ENCODE assay signal across 15 cellular contexts in genomic region chr4:43754566-43754965, GRCh38.
A peak's percentile ranks its signal among the peaks of the same experiment; 100 is the strongest.
DNase-seq lines count a peak whose midpoint lies in the region; ATAC-seq and TF ChIP-seq lines count a peak whose summit lies in the region.
"Had no signal": no experiment of that assay in that cellular context is flagged by ENCODE, and none has a peak within 500 bp of the region (broad histone marks: within the 10 kb centered on the region; RNA-seq: fewer than 3 reads in every experiment).

No MANE protein-coding gene starts in this region.

- TF ChIP-seq CTCF in nephron (IDR thresholded peaks at IDR 0.05; ENCODE audit: unreplicated experiment in 3 of 3), result no peak

- H3K27ac Mint-ChIP-seq in nephron, result peak overlapping the region; percentile 14 to 66 (median 44)
- H3K27ac Mint-ChIP-seq: CD14-positive monocyte; CD4-positive, alpha-beta memory T cell had no signal

- H3K36me3 Mint-ChIP-seq in nephron (ENCODE audit: low read depth), result no peaks in the 10 kb centered on the region
- H3K36me3 Mint-ChIP-seq: CD14-positive monocyte; CD4-positive, alpha-beta memory T cell had no signal

- H3K4me3 Mint-ChIP-seq in nephron, result no peak overlapping the region
- H3K4me3 Mint-ChIP-seq: CD14-positive monocyte; CD4-positive, alpha-beta memory T cell had no signal

- H3K27me3 Mint-ChIP-seq in nephron (ENCODE audit: low read depth), result peaks cover 4% of the 10 kb centered on the region
- H3K27me3 Mint-ChIP-seq: CD4-positive, alpha-beta memory T cell had no signal

- H3K4me1 Mint-ChIP-seq in nephron, result no peaks in the 10 kb centered on the region
- H3K4me1 Mint-ChIP-seq: CD14-positive monocyte; CD4-positive, alpha-beta memory T cell had no signal

- in situ Hi-C loops in G401 (cut with HindIII; ENCODE audit: low sequenced_read_pairs), result no loop called here

- no peak for ATAC-seq in GM18861 (IDR thresholded peaks at IDR 0.05; ENCODE audit: unreplicated experiment)
- ATAC-seq: A549 had no signal

- no peaks in the 10 kb centered on the region for H3K9me3 Mint-ChIP-seq in nephron

- DNase-seq in G401 (ENCODE audit: low spot score), result peak; percentile 87
- DNase-seq in NCI-H2171 (lab: John Stamatoyannopoulos, UW), result peak; percentile 20
- peak; percentile 30 for DNase-seq in cerebellum (ENCODE audit: low spot score)
- DNase-seq in NCI-H748 (lab: John Stamatoyannopoulos, UW; ENCODE audit: unreplicated experiment), result no peak
- no peak for DNase-seq in stimulated activated CD4-positive, alpha-beta T cell treated with anti-CD3 and anti-CD28 coated beads, Interleukin-4, amount 100 ng/mL, for 24 hours
- DNase-seq: CD4-positive, alpha-beta memory T cell; DMS153; DMS79; GF-D8; GM23248; HCEC 1CT had no signal

Comparison
In these comparisons a context has a peak if more than half of its experiments do, and no peak if none do; other contexts are left out.
1. DNase-seq: peak in G401 (single experiment), NCI-H2171 (single experiment) and cerebellum (single experiment); none in NCI-H748 (single experiment) and stimulated activated CD4-positive, alpha-beta T cell treated with anti-CD3 and anti-CD28 coated beads, Interleukin-4, amount 100 ng/mL, for 24 hours (single experiment).